ENCODE assay signal across 8 cellular contexts in genomic region chr18:2985628-2986027, GRCh38. TPM values are rescaled to one million over a fixed set of nuclear protein-coding genes. Genes with fewer than 3 reads are reported as not detected.
DNase-seq lines count a peak whose midpoint lies in the region; ATAC-seq and TF ChIP-seq lines count a peak whose summit lies in the region.

No MANE protein-coding gene starts in this region.

- intact Hi-C loops in mucosa of descending colon (cut with DNase I, micrococcal nuclease), result no loop called here

- H3K9me3 ChIP-seq in mucosa of descending colon, result no peaks in the 10 kb centered on the region

- peak; percentile 57 for DNase-seq in DMS53 (lab: John Stamatoyannopoulos, UW)
- DNase-seq in DMS53 treated with DMSO at 0.1 percent for 48 hours (lab: John Stamatoyannopoulos, UW; ENCODE audit: unreplicated experiment), result no peak
- peak; percentile 72 for DNase-seq in amniotic epithelial cell (ENCODE audit: low read depth)
- no peak for DNase-seq in mucosa of descending colon
- DNase-seq in GM19240 (ENCODE audit: insufficient read length, low spot score), result no peak
- DNase-seq in NCI-H774 (lab: John Stamatoyannopoulos, UW), result no peak
- DNase-seq in NCI-H510A (lab: John Stamatoyannopoulos, UW), result no peak

- TF ChIP-seq CTCF in mucosa of descending colon (IDR thresholded peaks at IDR 0.05), result peak; percentile 16

- H3K4me3 ChIP-seq in mucosa of descending colon, result no peak overlapping the region

- peaks cover 51% of the 10 kb centered on the region for H3K4me1 ChIP-seq in mucosa of descending colon (ENCODE audit: low read depth)

- H3K36me3 ChIP-seq in mucosa of descending colon (ENCODE audit: low read depth), result no peaks in the 10 kb centered on the region

- peak; percentile 45 for ATAC-seq in HG03432 (IDR thresholded peaks at IDR 0.05; ENCODE audit: unreplicated experiment)
- ATAC-seq in mucosa of descending colon, result peak; percentile 34

RNA-seq across cellular contexts. Expression of gene LPIN2, which starts 27.3 kb away (rescaled TPM):
- 10 to 100 TPM; 52.9 to 60.8 (median 59.2) TPM for total RNA-seq in mucosa of descending colon

Comparison
In these comparisons a context has a peak if more than half of its experiments do, and no peak if none do; other contexts are left out.
1. DNase-seq: peak in DMS53 (single experiment) and amniotic epithelial cell (single experiment); none in DMS53 treated with DMSO at 0.1 percent for 48 hours (single experiment), mucosa of descending colon (0 of 3), GM19240 (single experiment), NCI-H774 (single experiment) and NCI-H510A (single experiment).